8 cellular contexts compared by ENCODE assay signal in genomic region chr17:752002-752619, GRCh38. TPM values are rescaled to one million over a fixed set of nuclear protein-coding genes. Genes with fewer than 3 reads are reported as not detected.
A peak's percentile ranks its signal among the peaks of the same experiment; 100 is the strongest.
DNase-seq lines count a peak whose midpoint lies in the region; TF ChIP-seq lines count a peak whose summit lies in the region.

Gene GEMIN4, minus strand, starts transcription at chr17:752264. Its CDS starts 122 bp downstream, at chr17:752142.

- H3K4me3 Mint-ChIP-seq in activated naive CD4-positive, alpha-beta T cell treated with anti-CD3 and anti-CD28 coated beads, Interleukin-2, amount 10 ng/mL, durations not matched to agents 7 days and 5 days, result peak within 1 kb of the TSS; percentile 95

- H3K9me3 ChIP-seq in Loucy (ENCODE audit: insufficient read depth, low read depth, low read length), result no peaks in the 10 kb centered on the region

- H3F3A ChIP-seq in Loucy (ENCODE audit: low read depth), result peaks cover 12% of the 10 kb centered on the region

- in situ Hi-C loops in SK-MEL-5 (cut with HindIII; ENCODE audit: low pct_unique_long_range_greater_than_20kb, low sequenced_read_pairs), result no loop called here

- H3K36me3 ChIP-seq in H7 (replicated peaks; ENCODE audit: control insufficient read depth, insufficient read depth, low read length) (peaks cover 12% of the 10 kb centered on the region), Loucy (ENCODE audit: insufficient read depth, low read length) (peaks cover 11% of the 10 kb centered on the region; the same call in 1 of the 2 replicates)

- H3K4me1 ChIP-seq in Loucy (ENCODE audit: insufficient read depth, low read length, poor library complexity, severe bottlenecking), result peaks cover 27% of the 10 kb centered on the region

- H3K79me2 ChIP-seq in Loucy (ENCODE audit: insufficient read depth, low read length), result peaks cover 35% of the 10 kb centered on the region

- H3K9ac ChIP-seq in Loucy (ENCODE audit: low read depth, low read length, poor library complexity, severe bottlenecking), result peak within 1 kb of the TSS; percentile 86

- peak; percentile 57 for DNase-seq in GM04504 (ENCODE audit: low read depth)
- DNase-seq in H7, result peak; percentile 99
- DNase-seq in SK-MEL-5 (ENCODE audit: low read depth, low spot score), result peak; percentile 88
- peak; percentile 97 for DNase-seq in activated naive CD4-positive, alpha-beta T cell treated with anti-CD3 and anti-CD28 coated beads, Interleukin-2, amount 10 ng/mL, durations not matched to agents 7 days and 5 days
- DNase-seq in globus pallidus (ENCODE audit: low spot score), result peak; percentile 75
- peak in 54 of 56 donors; percentile 57 to 94 (median 83) for DNase-seq in nucleus accumbens (lab: John Stamatoyannopoulos, UW)
- DNase-seq in superior temporal gyrus (ENCODE audit: extremely low spot score), result peak; percentile 85

- TF ChIP-seq CTCF in Loucy (conservative IDR thresholded peaks at IDR 0.05; ENCODE audit: low read length), result peak; percentile 78

- H2AFZ ChIP-seq in Loucy (ENCODE audit: low read length), result peak within 1 kb of the TSS; percentile 94

- peaks cover 6% of the 10 kb centered on the region for H4K20me1 ChIP-seq in Loucy (ENCODE audit: insufficient read depth, low read length, poor library complexity, severe bottlenecking)

- H3K27me3 ChIP-seq in H7 (ENCODE audit: control insufficient read depth, insufficient read depth, low read length), result no peaks in the 10 kb centered on the region
- H3K27me3 ChIP-seq in Loucy (ENCODE audit: insufficient read depth, low read length, poor library complexity, severe bottlenecking), result no peaks in the 10 kb centered on the region

- H3K4me3 ChIP-seq in H7 (ENCODE audit: insufficient read depth, low read depth, low read length) (peak within 1 kb of the TSS; percentile 83), Loucy (ENCODE audit: low read length, poor library complexity, severe bottlenecking) (peak within 1 kb of the TSS; percentile 79)

- CTCF ChIA-PET in activated naive CD4-positive, alpha-beta T cell treated with anti-CD3 and anti-CD28 coated beads, Interleukin-2, amount 10 ng/mL, durations not matched to agents 7 days and 5 days (lab: Charles Lee), result interaction anchor here (1.3 to 1.5 kb wide), 3 partner anchors 12 to 229 kb away, joined by 3 to 4 read pairs (median 4); partner anchors contain the start of genes GLOD4 and MRM3

- H3K9me2 ChIP-seq in Loucy (replicated peaks; ENCODE audit: low read depth, low read length), result no peaks in the 10 kb centered on the region

- H3K36me3 Mint-ChIP-seq in activated naive CD4-positive, alpha-beta T cell treated with anti-CD3 and anti-CD28 coated beads, Interleukin-2, amount 10 ng/mL, durations not matched to agents 7 days and 5 days, result peaks cover 31% of the 10 kb centered on the region

- no peaks in the 10 kb centered on the region for H3K27me3 Mint-ChIP-seq in activated naive CD4-positive, alpha-beta T cell treated with anti-CD3 and anti-CD28 coated beads, Interleukin-2, amount 10 ng/mL, durations not matched to agents 7 days and 5 days

- H3K4me1 Mint-ChIP-seq in activated naive CD4-positive, alpha-beta T cell treated with anti-CD3 and anti-CD28 coated beads, Interleukin-2, amount 10 ng/mL, durations not matched to agents 7 days and 5 days, result peaks cover 33% of the 10 kb centered on the region

- peak within 1 kb of the TSS; percentile 94 for H3K4me2 ChIP-seq in Loucy (ENCODE audit: low read depth, low read length, poor library complexity, severe bottlenecking)

- peaks cover 5% of the 10 kb centered on the region for H3K9me3 Mint-ChIP-seq in activated naive CD4-positive, alpha-beta T cell treated with anti-CD3 and anti-CD28 coated beads, Interleukin-2, amount 10 ng/mL, durations not matched to agents 7 days and 5 days

- H3K27ac Mint-ChIP-seq in activated naive CD4-positive, alpha-beta T cell treated with anti-CD3 and anti-CD28 coated beads, Interleukin-2, amount 10 ng/mL, durations not matched to agents 7 days and 5 days, result peak within 1 kb of the TSS; percentile 92

RNA-seq across cellular contexts. Expression of gene GEMIN4, which starts in this region (rescaled TPM):
- total RNA-seq in H7 (2014; rRNA removed; shearing (Covaris generic)), result 21.4 and 29.4 TPM in 2 replicates
- 13.0 and 14.4 TPM in 2 replicates for total RNA-seq in SK-MEL-5 (2014; rRNA removed; shearing (Covaris generic))
- 37.9 and 40.5 TPM in 2 replicates for polyA plus RNA-seq in SK-MEL-5 (2015; cell fraction: cytosol; rRNA removed)
- polyA plus RNA-seq in SK-MEL-5 (2015; cell fraction: nucleus; rRNA removed), result 22.8 and 27.6 TPM in 2 replicates

Comparison
In these comparisons a context has a peak if more than half of its experiments do, and no peak if none do; other contexts are left out.
1. Peak in every context shown above with its lines: DNase-seq and H3K4me3 ChIP-seq.